1 cellular context compared by ENCODE assay signal in the genomic region with DNA sequence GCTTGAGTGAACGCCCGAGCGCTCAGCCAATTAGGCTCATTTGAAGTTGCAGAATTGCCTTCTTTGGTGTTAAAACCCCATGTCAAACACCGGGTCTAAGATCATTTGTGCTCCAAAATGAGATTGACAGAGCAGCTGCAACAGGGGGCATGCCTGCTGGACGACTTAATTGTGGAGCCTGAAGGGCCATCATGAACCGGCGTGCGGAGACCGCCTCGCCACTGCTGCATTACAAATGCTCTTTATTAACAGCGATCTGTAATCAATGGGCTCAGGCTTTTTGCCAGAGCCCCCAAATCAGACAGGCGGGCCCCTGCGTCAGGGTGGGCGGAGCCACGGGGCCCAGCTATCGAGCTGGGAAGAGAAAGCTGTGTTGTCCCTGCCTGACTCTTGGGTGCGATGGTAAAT.
TF ChIP-seq lines count a peak whose summit lies in the region.

No MANE protein-coding gene starts in this region.

TF ChIP-seq in HCT116, 20 proteins besides CTCF, POLR2A, EP300 and RAD21 (continued from another document):
- TF ChIP-seq, protein P1, sequence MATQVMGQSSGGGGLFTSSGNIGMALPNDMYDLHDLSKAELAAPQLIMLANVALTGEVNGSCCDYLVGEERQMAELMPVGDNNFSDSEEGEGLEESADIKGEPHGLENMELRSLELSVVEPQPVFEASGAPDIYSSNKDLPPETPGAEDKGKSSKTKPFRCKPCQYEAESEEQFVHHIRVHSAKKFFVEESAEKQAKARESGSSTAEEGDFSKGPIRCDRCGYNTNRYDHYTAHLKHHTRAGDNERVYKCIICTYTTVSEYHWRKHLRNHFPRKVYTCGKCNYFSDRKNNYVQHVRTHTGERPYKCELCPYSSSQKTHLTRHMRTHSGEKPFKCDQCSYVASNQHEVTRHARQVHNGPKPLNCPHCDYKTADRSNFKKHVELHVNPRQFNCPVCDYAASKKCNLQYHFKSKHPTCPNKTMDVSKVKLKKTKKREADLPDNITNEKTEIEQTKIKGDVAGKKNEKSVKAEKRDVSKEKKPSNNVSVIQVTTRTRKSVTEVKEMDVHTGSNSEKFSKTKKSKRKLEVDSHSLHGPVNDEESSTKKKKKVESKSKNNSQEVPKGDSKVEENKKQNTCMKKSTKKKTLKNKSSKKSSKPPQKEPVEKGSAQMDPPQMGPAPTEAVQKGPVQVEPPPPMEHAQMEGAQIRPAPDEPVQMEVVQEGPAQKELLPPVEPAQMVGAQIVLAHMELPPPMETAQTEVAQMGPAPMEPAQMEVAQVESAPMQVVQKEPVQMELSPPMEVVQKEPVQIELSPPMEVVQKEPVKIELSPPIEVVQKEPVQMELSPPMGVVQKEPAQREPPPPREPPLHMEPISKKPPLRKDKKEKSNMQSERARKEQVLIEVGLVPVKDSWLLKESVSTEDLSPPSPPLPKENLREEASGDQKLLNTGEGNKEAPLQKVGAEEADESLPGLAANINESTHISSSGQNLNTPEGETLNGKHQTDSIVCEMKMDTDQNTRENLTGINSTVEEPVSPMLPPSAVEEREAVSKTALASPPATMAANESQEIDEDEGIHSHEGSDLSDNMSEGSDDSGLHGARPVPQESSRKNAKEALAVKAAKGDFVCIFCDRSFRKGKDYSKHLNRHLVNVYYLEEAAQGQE (IDR thresholded peaks at IDR 0.05; ENCODE audit: low read depth), result no peak
- TF ChIP-seq YY1 (IDR thresholded peaks at IDR 0.05; ENCODE audit: extremely low read depth, insufficient replicate concordance, low read depth, low read length), result no peak
